In genomic region chr1:57794078-57794477, GRCh38 we compare ENCODE assay signal across 37 cellular contexts.
DNase-seq lines count a peak whose midpoint lies in the region; ATAC-seq, FAIRE-seq and TF ChIP-seq lines count a peak whose summit lies in the region.
"Had no signal": no experiment of that assay in that cellular context is flagged by ENCODE, and none has a peak within 500 bp of the region (broad histone marks: within the 10 kb centered on the region; RNA-seq: fewer than 3 reads in every experiment).

No MANE protein-coding gene starts in this region.

- no peak overlapping the region for H3K4me2 ChIP-seq in HepG2 (ENCODE audit: low read depth, low read length)
- H3K4me2 ChIP-seq: A549; BLaER1; BLaER1 treated with 17β-estradiol and CSF1 and Interleukin-3, amounts not matched to agents 10 nM and 100 nM had no signal

- H3K27ac ChIP-seq in liver (ENCODE audit: low read depth in 1 of 2, low read length in 2 of 2): no peak overlapping the region
- H3K27ac ChIP-seq in HepG2 (ENCODE audit: extremely low read length, insufficient read depth, low read length): no peak overlapping the region
- no peak overlapping the region for H3K27ac ChIP-seq in endodermal cell (ENCODE audit: low read depth, low read length)
- H3K27ac ChIP-seq in right lobe of liver: no peak overlapping the region
- no peak overlapping the region for H3K27ac ChIP-seq in left ventricle myocardium inferior (replicated peaks)
- H3K27ac ChIP-seq: 22Rv1; A549; BLaER1; BLaER1 treated with 17β-estradiol and CSF1 and Interleukin-3, amounts not matched to agents 10 nM and 100 nM; C4-2B had no signal

- H3K79me2 ChIP-seq in HepG2 (ENCODE audit: insufficient read depth, low read length): no peaks in the 10 kb centered on the region

- H2AFZ ChIP-seq in HepG2 (ENCODE audit: low read length): no peak overlapping the region

- H3K4me1 Mint-ChIP-seq in endodermal cell: peaks cover 48% of the 10 kb centered on the region
- H3K4me1 Mint-ChIP-seq: B cell; CD14-positive monocyte; CD4-positive, alpha-beta memory T cell; CD4-positive, CD25-positive, alpha-beta regulatory T cell; CD8-positive, alpha-beta memory T cell had no signal

- peaks cover 2% of the 10 kb centered on the region for H3K27me3 Mint-ChIP-seq in endodermal cell (ENCODE audit: insufficient read depth)
- H3K27me3 Mint-ChIP-seq: CD4-positive, alpha-beta memory T cell; CD4-positive, alpha-beta T cell; CD4-positive, CD25-positive, alpha-beta regulatory T cell had no signal

- no peak for ATAC-seq in HepG2
- peak; percentile 45 for ATAC-seq in left lobe of liver
- peak in 3 of 4 donors; percentile 54 to 66 (median 60) for ATAC-seq in right lobe of liver
- ATAC-seq: A549; CD8-positive, alpha-beta T cell had no signal

- H3K9ac ChIP-seq in liver (ENCODE audit: low read depth in 1 of 2, low read length in 2 of 2): no peak overlapping the region
- no peak overlapping the region for H3K9ac ChIP-seq in HepG2 (ENCODE audit: insufficient read depth, low read depth, low read length)
- no peak overlapping the region for H3K9ac ChIP-seq in endodermal cell (ENCODE audit: extremely low read depth, low read length, poor library complexity, severe bottlenecking)
- H3K9ac ChIP-seq: BLaER1; BLaER1 treated with 17β-estradiol and CSF1 and Interleukin-3, amounts not matched to agents 10 nM and 100 nM had no signal

- H3K9me3 Mint-ChIP-seq in endodermal cell: no peaks in the 10 kb centered on the region
- H3K9me3 Mint-ChIP-seq: CD4-positive, alpha-beta T cell; CD8-positive, alpha-beta memory T cell; CD8-positive, alpha-beta T cell had no signal

- CTCF ChIA-PET in HepG2 (lab: Yijun Ruan, JAX; ENCODE audit: low intra/inter-chr PET ratio, low total read pairs): no interaction called here

- FAIRE-seq in HepG2 (lab: Jason Lieb, UNC): no peak
- FAIRE-seq: A204.1, A549, D721Med had no signal

- H3K27ac Mint-ChIP-seq in endodermal cell: no peak overlapping the region
- H3K27ac Mint-ChIP-seq: B cell; CD14-positive monocyte; CD4-positive, alpha-beta memory T cell; CD4-positive, alpha-beta T cell; CD4-positive, CD25-positive, alpha-beta regulatory T cell; CD8-positive, alpha-beta T cell had no signal

- no peak for DNase-seq in HepG2 (ENCODE audit: low spot score)
- no peak for DNase-seq in endodermal cell
- no peak for DNase-seq in left lobe of liver (ENCODE audit: low spot score)
- DNase-seq in right lobe of liver: no peak
- no peak for DNase-seq in activated gamma-delta T cell (lab: John Stamatoyannopoulos, UW)
- no peak for DNase-seq in NCI-H1436 (lab: John Stamatoyannopoulos, UW)
- no peak for DNase-seq in left ventricle myocardium inferior
- DNase-seq: 8988T; ACHN; AML-193; BE2C; C1 segment of cervical spinal cord; Caco-2; Calu3; CD4-positive, alpha-beta memory T cell; CD4-positive, alpha-beta T cell; CD4-positive, CD25-positive, alpha-beta regulatory T cell; CD8-positive, alpha-beta memory T cell; CD8-positive, alpha-beta T cell; COR-L47; DMS 273 treated with DMSO at 0.1 percent for 48 hours; DMS153; DMS53; DMS79; DMS79 treated with DMSO at 0.1 percent for 48 hours; DND-41; EL had no signal

- H3K4me1 ChIP-seq in liver (ENCODE audit: control insufficient read depth in 4 of 4, insufficient read depth in 4 of 4, low read length in 3 of 4): no peaks in the 10 kb centered on the region
- no peaks in the 10 kb centered on the region for H3K4me1 ChIP-seq in HepG2 (ENCODE audit: insufficient read depth, low read length)
- H3K4me1 ChIP-seq in endodermal cell (ENCODE audit: control insufficient read depth, insufficient read depth, low read length): peaks cover 16% of the 10 kb centered on the region
- peaks cover 0 to 7% (median 0%) of the 10 kb centered on the region in 4 donors for H3K4me1 ChIP-seq in right lobe of liver
- H3K4me1 ChIP-seq in left ventricle myocardium inferior: no peaks in the 10 kb centered on the region
- H3K4me1 ChIP-seq: A549, BE2C, Caco-2 had no signal

- H3K4me3 ChIP-seq in liver (ENCODE audit: low read depth in 1 of 3, low read length in 3 of 3) (no peak overlapping the region), HepG2 (replicated peaks in 1 of 3; ENCODE audit: insufficient read depth in 1 of 3, low read depth in 2 of 3, low read length in 3 of 3) (no peak overlapping the region), endodermal cell (ENCODE audit: low read length) (peak overlapping the region; percentile 44), right lobe of liver (no peak overlapping the region), left ventricle myocardium inferior (no peak overlapping the region)
- H3K4me3 ChIP-seq: A549; BLaER1; BLaER1 treated with 17β-estradiol and CSF1 and Interleukin-3, amounts not matched to agents 10 nM and 100 nM had no signal

- H3K9me3 ChIP-seq in liver (ENCODE audit: control insufficient read depth in 4 of 4, low read length in 3 of 4): no peaks in the 10 kb centered on the region
- H3K9me3 ChIP-seq in HepG2 (ENCODE audit: low read length): no peaks in the 10 kb centered on the region
- no peaks in the 10 kb centered on the region for H3K9me3 ChIP-seq in endodermal cell (ENCODE audit: control insufficient read depth, low read length)
- H3K9me3 ChIP-seq in right lobe of liver: no peaks in the 10 kb centered on the region
- no peaks in the 10 kb centered on the region for H3K9me3 ChIP-seq in left ventricle myocardium inferior (replicated peaks)
- H3K9me3 ChIP-seq: A549, BE2C, BLaER1, Caco-2 had no signal

- no peak overlapping the region for H3K4me3 Mint-ChIP-seq in endodermal cell
- H3K4me3 Mint-ChIP-seq: B cell; CD14-positive monocyte; CD4-positive, alpha-beta memory T cell; CD4-positive, alpha-beta T cell; CD4-positive, CD25-positive, alpha-beta regulatory T cell; CD8-positive, alpha-beta memory T cell; CD8-positive, alpha-beta T cell had no signal

- 36% methylated on average over 2 of the region's 2 CpGs for WGBS in liver
- 0% methylated on average over 2 of the region's 2 CpGs for WGBS in HepG2 (ENCODE audit: low lambda C conversion rate)
- WGBS in endodermal cell (ENCODE audit: insufficient coverage in 1 of 2, insufficient read length in 1 of 2), 2 experiments: 81 to 84% methylated on average over 2 of the region's 2 CpGs
- WGBS in right lobe of liver (ENCODE audit: insufficient coverage, low coverage, low lambda C conversion rate, missing lambda C conversion rate): 25% methylated on average over 2 of the region's 2 CpGs

- H3K36me3 ChIP-seq in liver (ENCODE audit: control insufficient read depth in 4 of 4, insufficient read depth in 3 of 4, low read depth in 1 of 4, low read length in 3 of 4): no peaks in the 10 kb centered on the region
- H3K36me3 ChIP-seq in HepG2 (replicated peaks in 1 of 2; ENCODE audit: control insufficient read depth in 1 of 2, insufficient read depth in 2 of 2, low read length in 2 of 2): no peaks in the 10 kb centered on the region
- no peaks in the 10 kb centered on the region for H3K36me3 ChIP-seq in endodermal cell (ENCODE audit: control insufficient read depth, insufficient read depth, low read length)
- H3K36me3 ChIP-seq in right lobe of liver: no peaks in the 10 kb centered on the region
- no peaks in the 10 kb centered on the region for H3K36me3 ChIP-seq in left ventricle myocardium inferior
- H3K36me3 ChIP-seq: BE2C; BLaER1; BLaER1 treated with 17β-estradiol and CSF1 and Interleukin-3, amounts not matched to agents 10 nM and 100 nM had no signal

- no TSS peak for BruUV-seq in HepG2 (replicated peaks; lab: Mats Ljungman, UMichigan)

- TF ChIP-seq RAD21 in liver (IDR thresholded peaks at IDR 0.05) (no peak), HepG2 (CRISPR knock-in tag; IDR thresholded peaks at IDR 0.05) (no peak)

- H3K36me3 Mint-ChIP-seq in endodermal cell (ENCODE audit: low read depth): no peaks in the 10 kb centered on the region
- H3K36me3 Mint-ChIP-seq: CD14-positive monocyte; CD4-positive, alpha-beta memory T cell; CD4-positive, CD25-positive, alpha-beta regulatory T cell; CD8-positive, alpha-beta memory T cell; CD8-positive, alpha-beta T cell had no signal

- H4K20me1 ChIP-seq in HepG2 (ENCODE audit: insufficient read depth, low read length): no peaks in the 10 kb centered on the region
- H4K20me1 ChIP-seq: BLaER1; BLaER1 treated with 17β-estradiol and CSF1 and Interleukin-3, amounts not matched to agents 10 nM and 100 nM had no signal

- TF ChIP-seq POLR2A in HepG2 (IDR thresholded peaks at IDR 0.05; ENCODE audit: insufficient read depth in 1 of 2, low read depth in 2 of 2, low read length in 2 of 2): no peak
- no peak for TF ChIP-seq POLR2A in right lobe of liver (IDR thresholded peaks at IDR 0.05)

- TF ChIP-seq CTCF in liver (IDR thresholded peaks at IDR 0.05; ENCODE audit: low read depth, low read length, missing input control) (no peak), HepG2 (CRISPR knock-in tag; IDR thresholded peaks at IDR 0.05) (no peak), endodermal cell (conservative IDR thresholded peaks at IDR 0.05) (no peak), right lobe of liver (IDR thresholded peaks at IDR 0.05) (no peak), left ventricle myocardium inferior (IDR thresholded peaks at IDR 0.05; ENCODE audit: borderline replicate concordance) (no peak)

- no peaks in the 10 kb centered on the region for H3K27me3 ChIP-seq in liver (ENCODE audit: control insufficient read depth in 4 of 4, insufficient read depth in 4 of 4, low read length in 3 of 4)
- H3K27me3 ChIP-seq in HepG2 (ENCODE audit: control insufficient read depth in 1 of 2, insufficient read depth in 2 of 2, low read length in 2 of 2): no peaks in the 10 kb centered on the region
- no peaks in the 10 kb centered on the region for H3K27me3 ChIP-seq in endodermal cell (ENCODE audit: control insufficient read depth, insufficient read depth, low read length, poor library complexity, severe bottlenecking)
- H3K27me3 ChIP-seq in right lobe of liver: no peaks in the 10 kb centered on the region
- H3K27me3 ChIP-seq in left ventricle myocardium inferior (ENCODE audit: low read depth): peaks cover 11% of the 10 kb centered on the region
- H3K27me3 ChIP-seq: BE2C; BLaER1; BLaER1 treated with 17β-estradiol and CSF1 and Interleukin-3, amounts not matched to agents 10 nM and 100 nM had no signal

- intact Hi-C loops in HepG2 (cut with micrococcal nuclease; ENCODE audit: unreplicated experiment): no loop called here
- intact Hi-C loops in right lobe of liver (cut with DNase I): no loop called here
- intact Hi-C loops in left ventricle myocardium inferior (cut with micrococcal nuclease): no loop called here

- TF ChIP-seq EP300 in HepG2 (IDR thresholded peaks at IDR 0.05; ENCODE audit: low read depth in 2 of 2, low read length in 2 of 2) (no peak), HepG2 (CRISPR knock-in tag; IDR thresholded peaks at IDR 0.05; ENCODE audit: borderline replicate concordance) (no peak)

- in situ Hi-C loops in HepG2 (cut with HindIII; ENCODE audit: extremely low pct_ligation_motif_present, low pct_unique_long_range_greater_than_20kb): no loop called here

- POLR2A ChIA-PET in HepG2 (lab: Yijun Ruan, JAX): no interaction called here

TF ChIP-seq in liver, 16 proteins besides CTCF, POLR2A, EP300 and RAD21:
- no peak for TF ChIP-seq SP1 (IDR thresholded peaks at IDR 0.05)
- TF ChIP-seq HNF4A (conservative IDR thresholded peaks at IDR 0.05): peak; percentile 54 to 55
TF ChIP-seq in liver: peak in this region for 1.
